Comparison of ENCODE assay signal across 2 cellular contexts in the genomic region with DNA sequence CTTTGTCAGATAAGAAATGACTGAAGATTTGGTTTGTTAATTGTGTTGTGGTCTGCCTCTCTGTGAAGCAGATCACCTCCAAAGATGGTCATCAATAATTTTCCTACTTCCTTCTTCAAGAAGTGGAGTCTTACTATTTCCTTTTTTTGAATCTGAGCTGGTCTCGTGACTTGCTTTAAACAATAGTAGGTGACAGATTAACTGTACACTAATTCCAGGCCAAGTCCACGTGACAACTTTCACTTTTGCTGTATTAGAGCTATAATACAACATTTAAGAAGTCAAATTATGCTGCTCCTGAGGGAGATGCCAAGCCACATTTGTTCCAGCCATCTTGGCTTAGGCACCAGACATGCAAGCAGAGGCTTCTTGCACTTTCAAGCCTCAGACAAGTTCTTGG.
A peak's percentile ranks its signal among the peaks of the same experiment; 100 is the strongest.
TF ChIP-seq lines count a peak whose summit lies in the region.

No MANE protein-coding gene starts in this region.

TF ChIP-seq in GM23338, 12 proteins besides CTCF, POLR2A, EP300 and RAD21:
- TF ChIP-seq REST (IDR thresholded peaks at IDR 0.05; ENCODE audit: unreplicated experiment) (no peak), JUNB (IDR thresholded peaks at IDR 0.05; ENCODE audit: unreplicated experiment) (no peak), STAT1 (IDR thresholded peaks at IDR 0.05; ENCODE audit: unreplicated experiment) (no peak), NANOG (IDR thresholded peaks at IDR 0.05; ENCODE audit: borderline replicate concordance) (no peak), ZNF114 (CRISPR knock-in tag; IDR thresholded peaks at IDR 0.05) (no peak), POLR2AphosphoS5 (IDR thresholded peaks at IDR 0.05; ENCODE audit: low read depth) (no peak), EZH2phosphoT487 (IDR thresholded peaks at IDR 0.05; ENCODE audit: unreplicated experiment) (no peak)

TF ChIP-seq in GM12878, 131 proteins besides CTCF, POLR2A, EP300 and RAD21:
- peak; percentile 23; the same call in 1 of the 2 replicates for TF ChIP-seq USF2 (IDR thresholded peaks at IDR 0.05; ENCODE audit: borderline replicate concordance, low read depth, low read length)
- TF ChIP-seq BHLHE40 (IDR thresholded peaks at IDR 0.05; ENCODE audit: borderline replicate concordance in 1 of 2, low read depth in 2 of 2, low read length in 1 of 2), result peak; percentile 72 to 82
- no peak for TF ChIP-seq CREB1 (IDR thresholded peaks at IDR 0.05; ENCODE audit: low read depth)
- no peak for TF ChIP-seq POU2F2 (IDR thresholded peaks at IDR 0.05; ENCODE audit: borderline replicate concordance, low read depth, low read length)
- TF ChIP-seq RAD51 (IDR thresholded peaks at IDR 0.05), result peak; percentile 81
- no peak for TF ChIP-seq STAT3 (IDR thresholded peaks at IDR 0.05; ENCODE audit: low read depth, low read length)
